In the genomic region with DNA sequence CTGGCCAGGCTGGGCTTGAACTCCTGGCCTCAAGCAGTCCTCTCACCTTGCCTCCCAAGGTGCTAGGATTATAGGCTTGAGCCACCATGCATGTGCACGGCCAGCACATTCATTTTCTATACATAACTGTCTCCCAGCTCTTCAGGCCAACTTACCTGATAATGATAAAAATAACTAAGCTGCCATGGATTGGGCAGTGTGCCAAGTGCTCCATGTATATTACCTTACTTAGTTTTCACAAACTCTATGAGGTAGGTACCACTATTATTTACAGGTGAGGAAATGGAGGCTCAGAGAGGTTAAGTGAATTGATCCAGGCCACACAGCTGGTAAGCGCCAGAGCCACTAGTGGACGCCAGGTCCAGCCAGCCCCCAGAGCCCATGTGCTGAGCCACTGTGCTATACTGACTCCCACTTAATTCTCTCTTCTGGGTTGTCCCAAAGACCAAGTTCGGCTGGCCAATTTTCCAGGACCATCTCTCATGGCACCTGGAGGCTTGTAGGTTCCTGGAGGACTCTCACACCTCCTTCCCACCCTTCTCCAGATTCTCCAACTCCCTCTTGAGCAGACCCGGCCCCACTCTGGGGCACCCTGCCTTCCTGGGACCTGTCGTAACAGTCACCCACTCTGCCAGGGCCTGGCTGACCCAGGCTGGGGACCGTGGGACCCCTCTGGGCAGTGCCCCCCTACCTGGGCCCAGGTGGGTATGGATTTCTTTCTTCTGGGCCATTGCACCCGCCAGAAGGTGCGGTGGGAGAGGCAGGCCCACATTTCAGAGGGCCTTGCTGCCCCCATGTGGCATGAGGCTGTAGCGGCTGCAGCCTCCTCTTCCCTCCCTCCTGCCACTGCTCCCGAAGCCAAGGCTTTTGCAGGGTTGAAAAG, we compare ENCODE assay signal across 8 cellular contexts. TPM values are rescaled to one million over a fixed set of nuclear protein-coding genes. Genes with fewer than 3 reads are reported as not detected.
DNase-seq lines count a peak whose midpoint lies in the region; ATAC-seq and TF ChIP-seq lines count a peak whose summit lies in the region.

No MANE protein-coding gene starts in this region.

- peak in 1 of 2 donors; percentile 47 for TF ChIP-seq EP300 in tibial nerve (IDR thresholded peaks at IDR 0.05)

- H4K20me1 ChIP-seq in DOHH2 (ENCODE audit: control insufficient read depth, insufficient read depth, low read depth, low read length) (peaks cover 5% of the 10 kb centered on the region; the same call in 1 of the 2 replicates), OCI-LY7 (ENCODE audit: insufficient read depth, low read length) (no peaks in the 10 kb centered on the region), neural progenitor cell (ENCODE audit: low read depth) (no peaks in the 10 kb centered on the region)

- H3K4me2 ChIP-seq in DOHH2 (ENCODE audit: low read length) (no peak overlapping the region), OCI-LY7 (ENCODE audit: low read length) (no peak overlapping the region), neural progenitor cell (no peak overlapping the region)

- TF ChIP-seq CTCF in DOHH2 (IDR thresholded peaks at IDR 0.05; ENCODE audit: low read depth, low read length, poor library complexity, severe bottlenecking), result peak; percentile 93
- TF ChIP-seq CTCF in OCI-LY7 (conservative IDR thresholded peaks at IDR 0.05; ENCODE audit: low read length), result peak; percentile 91
- TF ChIP-seq CTCF in neural progenitor cell (IDR thresholded peaks at IDR 0.05), result peak; percentile 91
- TF ChIP-seq CTCF in tibial nerve (IDR thresholded peaks at IDR 0.05), result peak; percentile 64 to 93 (median 86)

- H3K9me3 Mint-ChIP-seq in activated T-cell treated with anti-CD3 and anti-CD28 coated beads, Interleukin-2, amount 50 U/mL, for 4 hours, result no peaks in the 10 kb centered on the region
- peaks cover 2% of the 10 kb centered on the region for H3K9me3 Mint-ChIP-seq in neural progenitor cell

- peaks cover 7% of the 10 kb centered on the region for H3K27me3 Mint-ChIP-seq in activated T-cell treated with anti-CD3 and anti-CD28 coated beads, Interleukin-2, amount 50 U/mL, for 4 hours (ENCODE audit: low read depth)
- peaks cover 10% of the 10 kb centered on the region for H3K27me3 Mint-ChIP-seq in neural progenitor cell (ENCODE audit: insufficient read depth, low read depth)

- no peak overlapping the region for H2AFZ ChIP-seq in OCI-LY7 (ENCODE audit: low read length)
- no peak overlapping the region for H2AFZ ChIP-seq in neural progenitor cell (replicated peaks)

- 46 to 48% methylated on average over 11 of the region's 11 CpGs for WGBS in tibial nerve, 2 donors

- BruUV-seq in OCI-LY7 (replicated peaks; lab: Mats Ljungman, UMichigan), result no TSS peak

- CTCF ChIA-PET in OCI-LY7 (lab: Charles Lee; ENCODE audit: unreplicated experiment), result interaction anchor here (1.0 kb wide), 1 partner anchor 193 kb away, joined by 10 read pairs; no protein-coding TSS in a partner anchor

- H3K4me1 ChIP-seq in DOHH2 (ENCODE audit: control insufficient read depth, low read length), result peaks cover 16% of the 10 kb centered on the region
- H3K4me1 ChIP-seq in OCI-LY7 (ENCODE audit: insufficient read depth, low read length, poor library complexity, severe bottlenecking), result no peaks in the 10 kb centered on the region
- peaks cover 11% of the 10 kb centered on the region for H3K4me1 ChIP-seq in neural progenitor cell
- peaks cover 0 to 38% (median 5%) of the 10 kb centered on the region in 4 donors for H3K4me1 ChIP-seq in tibial nerve

- H3K27me3 ChIP-seq in DOHH2 (ENCODE audit: control insufficient read depth, low read length) (peaks cover 54% of the 10 kb centered on the region), neural progenitor cell (no peaks in the 10 kb centered on the region), tibial nerve (no peaks in the 10 kb centered on the region)

- no peak overlapping the region for H3K4me3 ChIP-seq in DOHH2 (ENCODE audit: low read length)
- no peak overlapping the region for H3K4me3 ChIP-seq in OCI-LY7 (ENCODE audit: low read depth, low read length, poor library complexity, severe bottlenecking)
- H3K4me3 ChIP-seq in neural progenitor cell, result no peak overlapping the region
- no peak overlapping the region for H3K4me3 ChIP-seq in tibial nerve

- no peak overlapping the region for H3K4me3 Mint-ChIP-seq in activated T-cell treated with anti-CD3 and anti-CD28 coated beads, Interleukin-2, amount 50 U/mL, for 4 hours
- no peak overlapping the region for H3K4me3 Mint-ChIP-seq in neural progenitor cell

- no peak overlapping the region for H3K9ac ChIP-seq in neural progenitor cell

- H3K27ac Mint-ChIP-seq in neural progenitor cell, result peak overlapping the region; percentile 9

- ATAC-seq in activated T-cell treated with anti-CD3 and anti-CD28 coated beads, Interleukin-2, amount 50 U/mL, for 4 hours, result peak; percentile 78 to 84
- ATAC-seq in HG03139 (IDR thresholded peaks at IDR 0.05; ENCODE audit: unreplicated experiment), result no peak

- H3F3A ChIP-seq in DOHH2 (ENCODE audit: control insufficient read depth, insufficient read depth), result no peaks in the 10 kb centered on the region
- no peaks in the 10 kb centered on the region for H3F3A ChIP-seq in neural progenitor cell (ENCODE audit: low read depth)

- no peaks in the 10 kb centered on the region for H3K4me1 Mint-ChIP-seq in activated T-cell treated with anti-CD3 and anti-CD28 coated beads, Interleukin-2, amount 50 U/mL, for 4 hours (ENCODE audit: low read depth)
- peaks cover 66% of the 10 kb centered on the region for H3K4me1 Mint-ChIP-seq in neural progenitor cell

- no peak for TF ChIP-seq POLR2A in tibial nerve (IDR thresholded peaks at IDR 0.05)

- intact Hi-C loops in OCI-LY7 (cut with micrococcal nuclease; ENCODE audit: unreplicated experiment), result loop anchor here (1.0 kb wide), 3 partner anchors 15 to 192 kb away; no protein-coding TSS in a partner anchor

- H3K36me3 ChIP-seq in DOHH2 (ENCODE audit: control insufficient read depth, low read length), result no peaks in the 10 kb centered on the region
- H3K36me3 ChIP-seq in OCI-LY7 (ENCODE audit: insufficient read depth, low read length), result no peaks in the 10 kb centered on the region
- H3K36me3 ChIP-seq in neural progenitor cell, result no peaks in the 10 kb centered on the region
- no peaks in the 10 kb centered on the region for H3K36me3 ChIP-seq in tibial nerve

- POLR2A ChIA-PET in OCI-LY7 (lab: Charles Lee), result interaction anchor here (0.6 to 0.7 kb wide), 2 partner anchors 182 to 197 kb away, joined by 3 to 4 read pairs; no protein-coding TSS in a partner anchor

- H3K79me2 ChIP-seq in DOHH2 (ENCODE audit: control insufficient read depth, low read length) (no peaks in the 10 kb centered on the region), OCI-LY7 (ENCODE audit: insufficient read depth, low read depth, low read length) (no peaks in the 10 kb centered on the region), neural progenitor cell (ENCODE audit: low read depth) (no peaks in the 10 kb centered on the region)

- H3K36me3 Mint-ChIP-seq in activated T-cell treated with anti-CD3 and anti-CD28 coated beads, Interleukin-2, amount 50 U/mL, for 4 hours (ENCODE audit: insufficient read depth), result no peaks in the 10 kb centered on the region
- peaks cover 2% of the 10 kb centered on the region for H3K36me3 Mint-ChIP-seq in neural progenitor cell

- peak; percentile 60 for DNase-seq in HuH-7 (ENCODE audit: low spot score)
- DNase-seq in OCI-LY7 (ENCODE audit: low spot score), result peak; percentile 61
- peak; percentile 56 for DNase-seq in activated T-cell treated with anti-CD3 and anti-CD28 coated beads, Interleukin-2, amount 50 U/mL, for 4 hours
- DNase-seq in fibroblast of gingiva (ENCODE audit: low read depth), result peak; percentile 39
- DNase-seq in neural progenitor cell (ENCODE audit: low spot score), result peak; percentile 80
- peak; percentile 34 to 63 for DNase-seq in tibial nerve (ENCODE audit: low spot score in 2 of 2)

- H3K27ac ChIP-seq in DOHH2 (ENCODE audit: low read depth, low read length) (no peak overlapping the region), OCI-LY7 (ENCODE audit: low read depth, low read length, poor library complexity, severe bottlenecking) (no peak overlapping the region), neural progenitor cell (no peak overlapping the region), tibial nerve (peak overlapping the region in 1 of 4 donors; percentile 26)

- H3K9me3 ChIP-seq in DOHH2 (ENCODE audit: control insufficient read depth, insufficient read depth, low read length), result no peaks in the 10 kb centered on the region
- no peaks in the 10 kb centered on the region for H3K9me3 ChIP-seq in OCI-LY7 (ENCODE audit: low read length)
- no peaks in the 10 kb centered on the region for H3K9me3 ChIP-seq in neural progenitor cell (ENCODE audit: low read depth)
- H3K9me3 ChIP-seq in tibial nerve, result no peaks in the 10 kb centered on the region

- H3K9me2 ChIP-seq in DOHH2 (replicated peaks; ENCODE audit: control insufficient read depth, low read length) (no peaks in the 10 kb centered on the region), OCI-LY7 (ENCODE audit: insufficient read depth, low read length) (no peaks in the 10 kb centered on the region)

RNA-seq across cellular contexts. Expression of a gene that starts 30.2 kb away (rescaled TPM):
- total RNA-seq in OCI-LY7 (2014; rRNA removed; shearing (Covaris generic)), result 31.7 and 43.4 TPM in 2 replicates
- total RNA-seq in OCI-LY7 (2022), result 20.9 and 24.1 TPM in 2 replicates
- 10 to 100 TPM in 1 of 3 donors, 1 to 10 TPM in 2; 9.0 to 10.2 (median 9.4) TPM for total RNA-seq in activated T-cell treated with anti-CD3 and anti-CD28 coated beads, Interleukin-2, amount 50 U/mL, for 4 hours
- total RNA-seq in neural progenitor cell (ENCODE audit: low replicate concordance), result 22.5 and 24.3 TPM in 2 replicates
- total RNA-seq in tibial nerve, result 10 to 100 TPM; 38.1 to 76.7 (median 41.5) TPM

RNA-seq across cellular contexts. Expression of a gene that starts 39.4 kb away (rescaled TPM):
- 18.8 and 25.8 TPM in 2 replicates for total RNA-seq in OCI-LY7 (2014; rRNA removed; shearing (Covaris generic))
- total RNA-seq in OCI-LY7 (2022) (23.7 and 23.8 TPM in 2 replicates), neural progenitor cell (ENCODE audit: low replicate concordance) (4.8 and 14.9 TPM in 2 replicates), tibial nerve (10 to 100 TPM; 52.4 to 69.2 (median 60.7) TPM)
- 10 to 100 TPM; 29.5 to 37.1 (median 32.7) TPM for total RNA-seq in activated T-cell treated with anti-CD3 and anti-CD28 coated beads, Interleukin-2, amount 50 U/mL, for 4 hours
